ENCODE assay signal across 20 cellular contexts in the genomic region with DNA sequence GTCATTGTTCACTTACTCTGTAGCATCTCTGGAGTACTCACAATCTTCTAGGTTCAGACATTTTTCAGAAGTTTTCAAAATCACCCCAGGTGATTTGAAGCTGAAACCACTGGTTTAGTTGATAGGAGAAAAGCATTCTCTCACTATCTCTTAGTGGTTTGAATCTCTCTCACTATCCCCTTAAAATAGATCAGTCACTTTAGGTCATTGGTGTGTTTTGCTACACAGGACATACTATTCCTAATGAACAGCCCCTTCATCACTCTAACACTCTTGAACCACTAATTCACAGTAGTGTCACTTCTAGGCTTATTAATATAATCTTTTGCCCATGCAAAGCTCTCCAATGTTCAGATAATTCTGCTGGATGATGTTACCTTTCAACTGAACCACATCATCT. TPM values are rescaled to one million over a fixed set of nuclear protein-coding genes. Genes with fewer than 3 reads are reported as not detected.
DNase-seq lines count a peak whose midpoint lies in the region; ATAC-seq and TF ChIP-seq lines count a peak whose summit lies in the region.
"Had no signal": no experiment of that assay in that cellular context is flagged by ENCODE, and none has a peak within 500 bp of the region (broad histone marks: within the 10 kb centered on the region; RNA-seq: fewer than 3 reads in every experiment).

No MANE protein-coding gene starts in this region.

- intact Hi-C loops in Right ventricle myocardium superior (cut with DNase I) = no loop called here

- H3K4me3 Mint-ChIP-seq in neural progenitor cell = no peak overlapping the region
- H3K4me3 Mint-ChIP-seq: CD14-positive monocyte; CD4-positive, alpha-beta memory T cell; GM23338 had no signal

- no peak overlapping the region for H3K9ac ChIP-seq in MM.1S (ENCODE audit: low read length)
- no peak overlapping the region for H3K9ac ChIP-seq in neural progenitor cell
- H3K9ac ChIP-seq: BLaER1 had no signal

- H3K4me2 ChIP-seq in MM.1S (ENCODE audit: low read depth, low read length) (no peak overlapping the region), neural progenitor cell (peak overlapping the region; percentile 67)
- H3K4me2 ChIP-seq: A549, BLaER1 had no signal

- H3K4me1 ChIP-seq in cardiac muscle cell (ENCODE audit: low read depth) = peaks cover 34% of the 10 kb centered on the region
- peaks cover 5% of the 10 kb centered on the region; the same call in 1 of the 2 replicates for H3K4me1 ChIP-seq in MM.1S (ENCODE audit: low read length)
- H3K4me1 ChIP-seq in neural progenitor cell = peaks cover 35% of the 10 kb centered on the region
- H3K4me1 ChIP-seq: A549, BLaER1 had no signal

- H3K9me3 ChIP-seq in cardiac muscle cell (ENCODE audit: low read depth) (no peaks in the 10 kb centered on the region), MM.1S (replicated peaks; ENCODE audit: insufficient read depth, low read length) (no peaks in the 10 kb centered on the region), neural progenitor cell (ENCODE audit: low read depth) (no peaks in the 10 kb centered on the region)
- H3K9me3 ChIP-seq: A549, BLaER1 had no signal

- no peaks in the 10 kb centered on the region for H3K36me3 ChIP-seq in cardiac muscle cell
- no peaks in the 10 kb centered on the region for H3K36me3 ChIP-seq in MM.1S (replicated peaks; ENCODE audit: insufficient read depth, low read length)
- H3K36me3 ChIP-seq in neural progenitor cell = peaks cover 4% of the 10 kb centered on the region
- H3K36me3 ChIP-seq: BLaER1 had no signal

- H3K27me3 Mint-ChIP-seq in neural progenitor cell (ENCODE audit: insufficient read depth, low read depth) = no peaks in the 10 kb centered on the region

- H3K4me1 Mint-ChIP-seq in neural progenitor cell = peaks cover 17% of the 10 kb centered on the region
- H3K4me1 Mint-ChIP-seq: CD14-positive monocyte had no signal

- H4K20me1 ChIP-seq in MM.1S (ENCODE audit: insufficient read depth, low read length) (no peaks in the 10 kb centered on the region), neural progenitor cell (ENCODE audit: low read depth) (no peaks in the 10 kb centered on the region)
- H4K20me1 ChIP-seq: BLaER1 had no signal

- H3K9me2 ChIP-seq in MM.1S (replicated peaks; ENCODE audit: insufficient read depth, low read length) = no peaks in the 10 kb centered on the region

- DNase-seq in cardiac muscle cell (ENCODE audit: low read depth in 1 of 2, low spot score in 1 of 2) (no peak), Right ventricle myocardium superior (no peak), MM.1S (peak; percentile 17), neural progenitor cell (ENCODE audit: low spot score) (no peak), T-helper 2 cell (no peak), foreskin fibroblast (no peak)
- DNase-seq: CD4-positive, alpha-beta memory T cell; DMS79 treated with DMSO at 0.1 percent for 48 hours; GF-D8; H7 had no signal

- H3K27me3 ChIP-seq in cardiac muscle cell = no peaks in the 10 kb centered on the region
- no peaks in the 10 kb centered on the region for H3K27me3 ChIP-seq in MM.1S (replicated peaks; ENCODE audit: insufficient read depth, low read length)
- H3K27me3 ChIP-seq in neural progenitor cell = no peaks in the 10 kb centered on the region
- H3K27me3 ChIP-seq: BLaER1 had no signal

- H3K36me3 Mint-ChIP-seq in neural progenitor cell = peaks cover 6% of the 10 kb centered on the region
- H3K36me3 Mint-ChIP-seq: CD14-positive monocyte; CD4-positive, alpha-beta memory T cell had no signal

- peak overlapping the region; percentile 14 for H3K27ac ChIP-seq in cardiac muscle cell
- no peak overlapping the region for H3K27ac ChIP-seq in MM.1S (ENCODE audit: low read length)
- H3K27ac ChIP-seq in neural progenitor cell = peak overlapping the region; percentile 57
- H3K27ac ChIP-seq: 22Rv1, A549, BLaER1, HL-60 had no signal

- H3F3A ChIP-seq in MM.1S (ENCODE audit: insufficient read depth, low read length) = no peaks in the 10 kb centered on the region
- peaks cover 12% of the 10 kb centered on the region for H3F3A ChIP-seq in neural progenitor cell (ENCODE audit: low read depth)

- H3K79me2 ChIP-seq in MM.1S (ENCODE audit: low read length) = no peaks in the 10 kb centered on the region
- H3K79me2 ChIP-seq in neural progenitor cell (ENCODE audit: low read depth) = no peaks in the 10 kb centered on the region

- H2AFZ ChIP-seq in MM.1S (ENCODE audit: low read length) = no peak overlapping the region
- H2AFZ ChIP-seq in neural progenitor cell (replicated peaks) = no peak overlapping the region
- H2AFZ ChIP-seq: GM23338 had no signal

- no peak for TF ChIP-seq CTCF in cardiac muscle cell (IDR thresholded peaks at IDR 0.05; ENCODE audit: low read depth, low read length)
- TF ChIP-seq CTCF in MM.1S (IDR thresholded peaks at IDR 0.05; ENCODE audit: low read length) = no peak
- no peak for TF ChIP-seq CTCF in neural progenitor cell (IDR thresholded peaks at IDR 0.05)
- no peak for TF ChIP-seq CTCF in foreskin fibroblast (IDR thresholded peaks at IDR 0.05; ENCODE audit: low read depth, low read length)

- ATAC-seq in Right ventricle myocardium superior (ENCODE audit: poor library complexity) = no peak
- ATAC-seq in HG02870 (IDR thresholded peaks at IDR 0.05; ENCODE audit: unreplicated experiment) = peak; percentile 84
- ATAC-seq in GM19397 (IDR thresholded peaks at IDR 0.05; ENCODE audit: unreplicated experiment) = no peak
- ATAC-seq: A549, GM12878, HCT116 had no signal

- no peak overlapping the region for H3K27ac Mint-ChIP-seq in neural progenitor cell
- H3K27ac Mint-ChIP-seq: CD14-positive monocyte; CD4-positive, alpha-beta memory T cell; GM23338 had no signal

- no peaks in the 10 kb centered on the region for H3K9me3 Mint-ChIP-seq in neural progenitor cell

- H3K4me3 ChIP-seq in cardiac muscle cell = no peak overlapping the region
- H3K4me3 ChIP-seq in MM.1S (ENCODE audit: low read length) = no peak overlapping the region
- no peak overlapping the region for H3K4me3 ChIP-seq in neural progenitor cell
- H3K4me3 ChIP-seq in foreskin fibroblast (ENCODE audit: low read depth in 1 of 2, low read length in 2 of 2) = no peak overlapping the region
- H3K4me3 ChIP-seq: A549, BLaER1, GM12878, GM23338 had no signal

RNA-seq across cellular contexts. Expression of a gene that starts 34.5 kb away (rescaled TPM):
- total RNA-seq in cardiac muscle cell (7.6 and 10.7 TPM in 2 replicates), Right ventricle myocardium superior (0.13 TPM), neural progenitor cell (ENCODE audit: low replicate concordance) (4.1 and 4.4 TPM in 2 replicates)
- 5.8 and 7.4 TPM in 2 replicates for polyA plus RNA-seq in cardiac muscle cell
- total RNA-seq: CD4-positive, alpha-beta memory T cell; GM12878 had no signal
- polyA plus RNA-seq: CD14-positive monocyte; CD4-positive, alpha-beta memory T cell; GM12878 had no signal
